ENCODE assay signal across 8 cellular contexts in the genomic region with DNA sequence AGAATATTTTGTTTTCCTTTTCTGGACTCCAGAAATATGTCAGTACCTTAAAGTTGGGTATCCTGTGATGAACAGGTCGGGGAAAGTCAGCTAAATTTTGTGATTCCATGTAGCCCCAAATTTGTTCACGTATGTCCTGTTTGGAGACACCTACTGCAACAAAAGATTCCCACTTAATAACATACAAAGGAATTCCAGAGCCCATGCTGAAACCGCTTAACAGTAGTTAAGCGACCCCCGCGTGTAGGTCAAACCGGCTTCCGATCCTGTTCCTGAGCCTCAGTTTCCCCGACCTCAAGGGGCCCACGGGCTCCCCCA. TPM values are rescaled to one million over a fixed set of nuclear protein-coding genes. Genes with fewer than 3 reads are reported as not detected.
A peak's percentile ranks its signal among the peaks of the same experiment; 100 is the strongest.
DNase-seq lines count a peak whose midpoint lies in the region; TF ChIP-seq lines count a peak whose summit lies in the region.

No MANE protein-coding gene starts in this region.

- TF ChIP-seq CTCF in OCI-LY7 (conservative IDR thresholded peaks at IDR 0.05; ENCODE audit: low read length), result no peak
- TF ChIP-seq CTCF in osteocyte (IDR thresholded peaks at IDR 0.05), result no peak

- H3K27me3 ChIP-seq in esophagus (ENCODE audit: control insufficient read depth in 1 of 2, insufficient read depth in 2 of 2, low read length in 2 of 2), result no peaks in the 10 kb centered on the region

- H3K27ac Mint-ChIP-seq in osteocyte (ENCODE audit: unreplicated experiment), result peak overlapping the region; percentile 96

- CTCF ChIA-PET in OCI-LY7 (lab: Charles Lee; ENCODE audit: unreplicated experiment), result no interaction called here

- intact Hi-C loops in OCI-LY7 (cut with micrococcal nuclease; ENCODE audit: unreplicated experiment), result no loop called here

- H3K27ac ChIP-seq in OCI-LY7 (ENCODE audit: low read depth, low read length, poor library complexity, severe bottlenecking) (peak overlapping the region; percentile 38), esophagus (ENCODE audit: low read depth in 2 of 2, low read length in 1 of 2) (peak overlapping the region; percentile 65 to 84)

- H3K4me1 Mint-ChIP-seq in osteocyte (ENCODE audit: unreplicated experiment), result peaks cover 4% of the 10 kb centered on the region

- no peaks in the 10 kb centered on the region for H3K9me2 ChIP-seq in OCI-LY7 (ENCODE audit: insufficient read depth, low read length)

- peak overlapping the region; percentile 71 for H3K9ac ChIP-seq in ES-I3 (ENCODE audit: low read depth, low read length)

- peaks cover 7% of the 10 kb centered on the region for H3K27me3 Mint-ChIP-seq in osteocyte (ENCODE audit: unreplicated experiment)

- no peaks in the 10 kb centered on the region for H3K36me3 Mint-ChIP-seq in osteocyte (ENCODE audit: unreplicated experiment)

- POLR2A ChIA-PET in OCI-LY7 (lab: Charles Lee), result interaction anchor here (0.7 to 1.2 kb wide), 2 partner anchors 28 to 1533 kb away, joined by 3 to 4 read pairs; no protein-coding TSS in a partner anchor

- DNase-seq in OCI-LY7 (ENCODE audit: low spot score) (peak; percentile 21), osteocyte (ENCODE audit: extremely low spot score, unreplicated experiment) (no peak), HPDE6-E6E7 (ENCODE audit: extremely low spot score) (no peak), NCI-H2107 treated with DMSO at 0.1 percent for 48 hours (lab: John Stamatoyannopoulos, UW; ENCODE audit: unreplicated experiment) (no peak), NCI-H2196 treated with DMSO at 0.1 percent for 48 hours (lab: John Stamatoyannopoulos, UW; ENCODE audit: unreplicated experiment) (no peak)
- DNase-seq in activated effector memory CD4-positive, alpha-beta T cell treated with anti-CD3 and anti-CD28 coated beads, Interleukin-2, amount 50 U/mL, for 16 hours, result no peak

- no peaks in the 10 kb centered on the region for H4K20me1 ChIP-seq in OCI-LY7 (ENCODE audit: insufficient read depth, low read length)

- BruUV-seq in OCI-LY7 (replicated peaks; lab: Mats Ljungman, UMichigan), result TSS peak; percentile 69

- no peaks in the 10 kb centered on the region for H3K9me3 ChIP-seq in ES-I3 (ENCODE audit: control insufficient read depth, insufficient read depth, low read length)
- H3K9me3 ChIP-seq in OCI-LY7 (ENCODE audit: low read length), result no peaks in the 10 kb centered on the region
- no peaks in the 10 kb centered on the region for H3K9me3 ChIP-seq in esophagus (ENCODE audit: control insufficient read depth in 2 of 2, insufficient read depth in 1 of 2, low read depth in 1 of 2, low read length in 1 of 2)

- H3K4me3 ChIP-seq in OCI-LY7 (ENCODE audit: low read depth, low read length, poor library complexity, severe bottlenecking) (peak overlapping the region; percentile 78), esophagus (ENCODE audit: low read depth in 1 of 2, low read length in 2 of 2) (peak overlapping the region; percentile 82 to 90)

- WGBS in esophagus, 2 donors, result 3 to 4% methylated on average over 10 of the region's 10 CpGs

- H2AFZ ChIP-seq in OCI-LY7 (ENCODE audit: low read length), result peak overlapping the region; percentile 83; the same call in 1 of the 2 replicates

- peak overlapping the region; percentile 92 for H3K4me2 ChIP-seq in OCI-LY7 (ENCODE audit: low read length)

- H3K9me3 Mint-ChIP-seq in osteocyte (ENCODE audit: unreplicated experiment), result no peaks in the 10 kb centered on the region

- H3K4me1 ChIP-seq in ES-I3 (ENCODE audit: insufficient read depth, low read length) (peaks cover 4% of the 10 kb centered on the region), OCI-LY7 (ENCODE audit: insufficient read depth, low read length, poor library complexity, severe bottlenecking) (peaks cover 9% of the 10 kb centered on the region), esophagus (ENCODE audit: control insufficient read depth in 2 of 2, insufficient read depth in 2 of 2, low read length in 1 of 2) (peaks cover 0 to 9% of the 10 kb centered on the region in 2 donors)

- peak overlapping the region; percentile 91 for H3K4me3 Mint-ChIP-seq in osteocyte (ENCODE audit: unreplicated experiment)

- peaks cover 7% of the 10 kb centered on the region; the same call in 1 of the 2 replicates for H3K79me2 ChIP-seq in OCI-LY7 (ENCODE audit: insufficient read depth, low read depth, low read length)

- no peaks in the 10 kb centered on the region; the same call in 1 of the 2 replicates for H3K36me3 ChIP-seq in ES-I3 (ENCODE audit: insufficient read depth, low read length)
- peaks cover 9% of the 10 kb centered on the region; the same call in 1 of the 2 replicates for H3K36me3 ChIP-seq in OCI-LY7 (ENCODE audit: insufficient read depth, low read length)
- H3K36me3 ChIP-seq in esophagus (ENCODE audit: control insufficient read depth in 2 of 2, insufficient read depth in 2 of 2, low read length in 1 of 2), result peaks cover 0 to 10% of the 10 kb centered on the region in 2 donors

RNA-seq across cellular contexts. Expression of a gene that starts 0.5 kb away (rescaled TPM):
- 12.2 and 15.0 TPM in 2 replicates for total RNA-seq in OCI-LY7 (2014; rRNA removed; shearing (Covaris generic))
- total RNA-seq in OCI-LY7 (2022), result 26.0 and 33.5 TPM in 2 replicates
- polyA plus RNA-seq in esophagus, result 10 to 100 TPM in 1 of 2 donors, 1 to 10 TPM in 1; 9.7 to 14.1 TPM
- 12.1 and 14.1 TPM in 2 replicates for total RNA-seq in osteocyte

RNA-seq across cellular contexts. Expression of a gene that starts 12.1 kb away (rescaled TPM):
- not detected in 2 replicates for total RNA-seq in OCI-LY7 (2014; rRNA removed; shearing (Covaris generic))
- total RNA-seq in OCI-LY7 (2022) (0.15 TPM in 1 of 2 replicates, not detected in the other), osteocyte (91.8 and 93.4 TPM in 2 replicates)
- under 1 TPM; 0.10 to 0.18 TPM for polyA plus RNA-seq in esophagus

RNA-seq across cellular contexts. Expression of a gene that starts 23.8 kb away (rescaled TPM):
- 1.7 and 1.9 TPM in 2 replicates for total RNA-seq in OCI-LY7 (2014; rRNA removed; shearing (Covaris generic))
- total RNA-seq in OCI-LY7 (2022) (1.8 and 2.4 TPM in 2 replicates), osteocyte (6.4 and 9.3 TPM in 2 replicates)
- under 1 TPM; 0.08 to 0.11 TPM for polyA plus RNA-seq in esophagus

RNA-seq across cellular contexts. Expression of a gene that starts 44.2 kb away (rescaled TPM):
- not detected in 2 replicates for total RNA-seq in OCI-LY7 (2014; rRNA removed; shearing (Covaris generic))
- total RNA-seq in OCI-LY7 (2022), result not detected in 2 replicates
- 1 to 10 TPM; 2.1 to 4.6 TPM for polyA plus RNA-seq in esophagus
- total RNA-seq in osteocyte, result not detected in 2 replicates

Comparison
In these comparisons a context has a peak if more than half of its experiments do, and no peak if none do; other contexts are left out.
1. RNA of a gene that starts 12.1 kb away (total RNA-seq): 91.8 to 93.4 TPM in osteocyte; 0.15 TPM in OCI-LY7; every median in the first group is over 10 times any median in the second.